Comparison of ENCODE assay signal across 1 cellular context in genomic region chr18:60022671-60023276, GRCh38.
TF ChIP-seq lines count a peak whose summit lies in the region.

No MANE protein-coding gene starts in this region.

TF ChIP-seq in GM23338, 12 proteins besides CTCF, POLR2A, EP300 and RAD21 (continued from another document):
- no peak for TF ChIP-seq ZNF462 (CRISPR knock-in tag; IDR thresholded peaks at IDR 0.05)
- no peak for TF ChIP-seq STAT1 (IDR thresholded peaks at IDR 0.05; ENCODE audit: unreplicated experiment)
- TF ChIP-seq ETS1 (IDR thresholded peaks at IDR 0.05), result no peak
- no peak for TF ChIP-seq REST (IDR thresholded peaks at IDR 0.05; ENCODE audit: unreplicated experiment)
- no peak for TF ChIP-seq POLR2AphosphoS5 (IDR thresholded peaks at IDR 0.05; ENCODE audit: low read depth)
- TF ChIP-seq CREB1 (CRISPR knock-in tag; IDR thresholded peaks at IDR 0.05; ENCODE audit: low read depth), result no peak
- no peak for TF ChIP-seq EZH2 (IDR thresholded peaks at IDR 0.05; ENCODE audit: low read depth, unreplicated experiment)
- no peak for TF ChIP-seq ZNF114 (CRISPR knock-in tag; IDR thresholded peaks at IDR 0.05)
- TF ChIP-seq NANOG (IDR thresholded peaks at IDR 0.05; ENCODE audit: borderline replicate concordance), result no peak
- no peak for TF ChIP-seq EZH2phosphoT487 (IDR thresholded peaks at IDR 0.05; ENCODE audit: unreplicated experiment)
- no peak for TF ChIP-seq JUNB (IDR thresholded peaks at IDR 0.05; ENCODE audit: unreplicated experiment)
